Comparison of ENCODE assay signal across 11 cellular contexts in genomic region chr7:129436335-129436923, GRCh38.
DNase-seq lines count a peak whose midpoint lies in the region; ATAC-seq lines count a peak whose summit lies in the region.
"Had no signal": no experiment of that assay in that cellular context is flagged by ENCODE, and none has a peak within 500 bp of the region (broad histone marks: within the 10 kb centered on the region; RNA-seq: fewer than 3 reads in every experiment).

No MANE protein-coding gene starts in this region.

- H3K4me1 Mint-ChIP-seq in stimulated activated naive CD8-positive, alpha-beta T cell treated with anti-CD3 and anti-CD28 coated beads, Interleukin-15, Interleukin-2, amounts not matched to agents 100 ng/mL and 50 ng/mL, for 24 hours (ENCODE audit: low read depth): peaks cover 64% of the 10 kb centered on the region
- peaks cover 60% of the 10 kb centered on the region for H3K4me1 Mint-ChIP-seq in stimulated activated naive CD8-positive, alpha-beta T cell treated with anti-CD3 and anti-CD28 coated beads, Interleukin-15, amount 100 ng/mL, for 72 hours

- ATAC-seq in stimulated activated naive CD8-positive, alpha-beta T cell treated with anti-CD3 and anti-CD28 coated beads, Interleukin-15, amount 100 ng/mL, for 72 hours: no peak
- no peak for ATAC-seq in GM18870 (IDR thresholded peaks at IDR 0.05; ENCODE audit: unreplicated experiment)

- peaks cover 27% of the 10 kb centered on the region for H3K27me3 Mint-ChIP-seq in stimulated activated naive CD8-positive, alpha-beta T cell treated with anti-CD3 and anti-CD28 coated beads, Interleukin-15, Interleukin-2, amounts not matched to agents 100 ng/mL and 50 ng/mL, for 24 hours
- peaks cover 45% of the 10 kb centered on the region for H3K27me3 Mint-ChIP-seq in stimulated activated naive CD8-positive, alpha-beta T cell treated with anti-CD3 and anti-CD28 coated beads, Interleukin-15, amount 100 ng/mL, for 72 hours

- H3K36me3 Mint-ChIP-seq in stimulated activated naive CD8-positive, alpha-beta T cell treated with anti-CD3 and anti-CD28 coated beads, Interleukin-15, Interleukin-2, amounts not matched to agents 100 ng/mL and 50 ng/mL, for 24 hours (ENCODE audit: low read depth): peaks cover 33% of the 10 kb centered on the region

- no peaks in the 10 kb centered on the region for H3K9me3 Mint-ChIP-seq in stimulated activated naive CD8-positive, alpha-beta T cell treated with anti-CD3 and anti-CD28 coated beads, Interleukin-15, Interleukin-2, amounts not matched to agents 100 ng/mL and 50 ng/mL, for 24 hours
- H3K9me3 Mint-ChIP-seq in stimulated activated naive CD8-positive, alpha-beta T cell treated with anti-CD3 and anti-CD28 coated beads, Interleukin-15, amount 100 ng/mL, for 72 hours: no peaks in the 10 kb centered on the region

- no peak for DNase-seq in stimulated activated naive CD8-positive, alpha-beta T cell treated with anti-CD3 and anti-CD28 coated beads, Interleukin-15, amount 100 ng/mL, for 72 hours
- DNase-seq in NCI-H82 treated with DMSO at 0.1 percent for 48 hours (lab: John Stamatoyannopoulos, UW; ENCODE audit: unreplicated experiment): peak; percentile 17
- peak; percentile 88 for DNase-seq in cerebellar cortex (ENCODE audit: low spot score)
- no peak for DNase-seq in stimulated activated CD4-positive, alpha-beta T cell treated with anti-CD3 and anti-CD28 coated beads, Interleukin-4, amount 100 ng/mL, for 1 hour
- DNase-seq in SIG-M5 treated with dmso at 0.1 percent for 504 hours (lab: John Stamatoyannopoulos, UW; ENCODE audit: unreplicated experiment): no peak
- DNase-seq: effector memory CD4-positive, alpha-beta T cell; foreskin fibroblast; NCI-H524; SHP77 had no signal

- H3K4me3 Mint-ChIP-seq in stimulated activated naive CD8-positive, alpha-beta T cell treated with anti-CD3 and anti-CD28 coated beads, Interleukin-15, Interleukin-2, amounts not matched to agents 100 ng/mL and 50 ng/mL, for 24 hours: peak overlapping the region; percentile 93
- peak overlapping the region in 1 of 2 donors; percentile 97 for H3K4me3 Mint-ChIP-seq in stimulated activated naive CD8-positive, alpha-beta T cell treated with anti-CD3 and anti-CD28 coated beads, Interleukin-15, amount 100 ng/mL, for 72 hours

- no peak overlapping the region for H3K27ac Mint-ChIP-seq in stimulated activated naive CD8-positive, alpha-beta T cell treated with anti-CD3 and anti-CD28 coated beads, Interleukin-15, Interleukin-2, amounts not matched to agents 100 ng/mL and 50 ng/mL, for 24 hours
- no peak overlapping the region for H3K27ac Mint-ChIP-seq in stimulated activated naive CD8-positive, alpha-beta T cell treated with anti-CD3 and anti-CD28 coated beads, Interleukin-15, amount 100 ng/mL, for 72 hours

Comparison
In these comparisons a context has a peak if more than half of its experiments do, and no peak if none do; other contexts are left out.
1. DNase-seq: peak in NCI-H82 treated with DMSO at 0.1 percent for 48 hours (single experiment) and cerebellar cortex (single experiment); none in stimulated activated naive CD8-positive, alpha-beta T cell treated with anti-CD3 and anti-CD28 coated beads, Interleukin-15, amount 100 ng/mL, for 72 hours (0 of 2), stimulated activated CD4-positive, alpha-beta T cell treated with anti-CD3 and anti-CD28 coated beads, Interleukin-4, amount 100 ng/mL, for 1 hour (single experiment) and SIG-M5 treated with dmso at 0.1 percent for 504 hours (single experiment).